In the genomic region with DNA sequence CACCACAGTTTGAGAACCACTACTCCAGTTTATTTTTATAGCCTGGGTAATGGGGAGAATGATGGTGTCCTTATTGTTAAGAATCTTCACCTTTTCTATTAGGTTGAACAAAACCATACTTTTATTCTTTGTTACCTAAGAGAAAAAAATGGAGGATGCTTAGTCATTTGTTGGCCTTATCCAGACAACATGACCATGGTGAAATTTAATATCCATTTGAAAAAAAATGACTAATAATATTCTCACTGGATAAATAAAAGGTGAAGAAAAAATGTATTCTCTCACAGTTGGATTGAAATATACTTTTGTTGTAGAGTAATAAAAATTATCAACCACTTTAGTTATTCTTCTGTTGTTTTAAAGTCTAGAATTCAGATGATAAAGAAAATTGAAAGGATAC, we compare ENCODE assay signal across 24 cellular contexts.
"Had no signal": no experiment of that assay in that cellular context is flagged by ENCODE, and none has a peak within 500 bp of the region (broad histone marks: within the 10 kb centered on the region; RNA-seq: fewer than 3 reads in every experiment).

No MANE protein-coding gene starts in this region.

- ATAC-seq: natural killer cell; psoas muscle; right cardiac atrium; right lobe of liver; stimulated activated effector memory CD8-positive, alpha-beta T cell treated with anti-CD3 and anti-CD28 coated beads, Interleukin-12 subunit alpha, Interleukin-12 subunit beta, amount 100 ng/mL, for 72 hours; stimulated activated naive B cell treated with anti-CD40 and anti-IgM and Interleukin-4, amounts not matched to agents 10 μg/mL and 1 μg/mL and 100 μg/mL, for 72 hours had no signal

- DNase-seq: natural killer cell; occipital lobe; ovary; posterior cingulate gyrus; psoas muscle; right cardiac atrium; right lobe of liver; sigmoid colon; small intestine; stimulated activated CD4-positive, alpha-beta T cell treated with anti-CD3 and anti-CD28 coated beads, Interleukin-15, amount 100 ng/mL, for 24 hours; stimulated activated CD4-positive, alpha-beta T cell treated with anti-CD3 and anti-CD28 coated beads, Interleukin-2, amount 100 ng/mL, for 24 hours; stimulated activated CD4-positive, alpha-beta T cell treated with anti-CD3 and anti-CD28 coated beads, Interleukin-2, amount 100 ng/mL, for 48 hours; stimulated activated CD4-positive, alpha-beta T cell treated with anti-CD3 and anti-CD28 coated beads, Interleukin-4, amount 100 ng/mL, for 24 hours; stimulated activated naive B cell treated with anti-CD40 and anti-IgM and Interleukin-4, amounts not matched to agents 10 μg/mL and 1 μg/mL and 100 μg/mL, for 72 hours; stimulated activated naive CD4-positive, alpha-beta T cell treated with Interleukin-2 at 50 U/mL for 16 hours; stomach; thyroid gland; trophoblast cell; upper lobe of left lung had no signal

- H3K4me3 ChIP-seq: neural progenitor cell, ovary, psoas muscle, right lobe of liver, sigmoid colon, stomach, thoracic aorta, thyroid gland, tibial nerve, upper lobe of left lung, vagina had no signal
